ENCODE assay signal across 23 cellular contexts in genomic region chr1:116741781-116742565, GRCh38. TPM values are rescaled to one million over a fixed set of nuclear protein-coding genes. Genes with fewer than 3 reads are reported as not detected.
DNase-seq lines count a peak whose midpoint lies in the region; ATAC-seq and TF ChIP-seq lines count a peak whose summit lies in the region.
"Had no signal": no experiment of that assay in that cellular context is flagged by ENCODE, and none has a peak within 500 bp of the region (broad histone marks: within the 10 kb centered on the region; RNA-seq: fewer than 3 reads in every experiment).

No MANE protein-coding gene starts in this region.

- no peak for ATAC-seq in left cardiac atrium
- no peak for ATAC-seq in HG02571 (IDR thresholded peaks at IDR 0.05; ENCODE audit: unreplicated experiment)
- ATAC-seq: A549, GM23338, PC-3 had no signal

- TF ChIP-seq CTCF in glutamatergic neuron (IDR thresholded peaks at IDR 0.05; ENCODE audit: partially characterized antibody, unreplicated experiment), result no peak

- no peak overlapping the region for H3K27ac Mint-ChIP-seq in glutamatergic neuron (ENCODE audit: unreplicated experiment)
- H3K27ac Mint-ChIP-seq: GM23338, HFFc6 had no signal

- H3K4me1 Mint-ChIP-seq in glutamatergic neuron (ENCODE audit: low read depth, unreplicated experiment), result peaks cover 5% of the 10 kb centered on the region
- H3K4me1 Mint-ChIP-seq: GM23338 had no signal

- intact Hi-C loops in cardiac septum (cut with DNase I), result no loop called here
- intact Hi-C loops in left cardiac atrium (cut with DNase I), result no loop called here

- H3K4me3 Mint-ChIP-seq in glutamatergic neuron (ENCODE audit: unreplicated experiment), result no peak overlapping the region
- H3K4me3 Mint-ChIP-seq: CD4-positive, alpha-beta T cell; GM23338; HFFc6 had no signal

- H3K27me3 Mint-ChIP-seq in glutamatergic neuron (ENCODE audit: unreplicated experiment), result peaks cover 4% of the 10 kb centered on the region
- H3K27me3 Mint-ChIP-seq: CD4-positive, alpha-beta T cell had no signal

- H3K36me3 Mint-ChIP-seq in glutamatergic neuron (ENCODE audit: unreplicated experiment), result peaks cover 50% of the 10 kb centered on the region

- peak; percentile 40 for DNase-seq in activated CD8-positive, alpha-beta memory T cell treated with anti-CD3 and anti-CD28 coated beads, Interleukin-2, amount 50 U/mL, for 48 hours
- no peak for DNase-seq in activated CD8-positive, alpha-beta memory T cell treated with anti-CD3 and anti-CD28 coated beads, Interleukin-2, amount 50 U/mL, for 4 hours
- peak; percentile 55 for DNase-seq in cardiac septum (ENCODE audit: low spot score)
- no peak for DNase-seq in left cardiac atrium
- peak; percentile 69 for DNase-seq in mesenteric fat pad (ENCODE audit: low spot score)
- DNase-seq in glutamatergic neuron, result no peak
- DNase-seq: AML-193; CD4-positive, alpha-beta T cell; DMS53; HFFc6; KG1; MG63; NCI-H1417; NCI-H1694; NCI-H2029 treated with DMSO at 0.1 percent for 48 hours; NCI-H446 treated with DMSO at 0.1 percent for 48 hours; NCI-H526; NCI-H82; NK-92 treated with Interleukin-12 subunit alpha and Interleukin-12 subunit beta, amount 100 ng/mL, for 24 hours; PC-3 had no signal

- peaks cover 22% of the 10 kb centered on the region for H3K9me3 Mint-ChIP-seq in glutamatergic neuron (ENCODE audit: unreplicated experiment)

RNA-seq across cellular contexts. Expression of gene CD2, which starts 12.3 kb away (rescaled TPM):
- total RNA-seq in cardiac septum, result 0.75 TPM
- 1 to 10 TPM; 1.4 to 3.5 TPM for total RNA-seq in left cardiac atrium
- total RNA-seq in mesenteric fat pad, result 2.3 TPM
- total RNA-seq in glutamatergic neuron (ENCODE audit: unreplicated experiment), result not detected
- total RNA-seq: GM23338, HFFc6, PC-3 had no signal

Comparison
In these comparisons a context has a peak if more than half of its experiments do, and no peak if none do; other contexts are left out.
1. DNase-seq: peak in activated CD8-positive, alpha-beta memory T cell treated with anti-CD3 and anti-CD28 coated beads, Interleukin-2, amount 50 U/mL, for 48 hours (single experiment), cardiac septum (single experiment) and mesenteric fat pad (single experiment); none in activated CD8-positive, alpha-beta memory T cell treated with anti-CD3 and anti-CD28 coated beads, Interleukin-2, amount 50 U/mL, for 4 hours (single experiment), left cardiac atrium (single experiment) and glutamatergic neuron (single experiment).